Comparison of ENCODE assay signal across 10 cellular contexts in the genomic region with DNA sequence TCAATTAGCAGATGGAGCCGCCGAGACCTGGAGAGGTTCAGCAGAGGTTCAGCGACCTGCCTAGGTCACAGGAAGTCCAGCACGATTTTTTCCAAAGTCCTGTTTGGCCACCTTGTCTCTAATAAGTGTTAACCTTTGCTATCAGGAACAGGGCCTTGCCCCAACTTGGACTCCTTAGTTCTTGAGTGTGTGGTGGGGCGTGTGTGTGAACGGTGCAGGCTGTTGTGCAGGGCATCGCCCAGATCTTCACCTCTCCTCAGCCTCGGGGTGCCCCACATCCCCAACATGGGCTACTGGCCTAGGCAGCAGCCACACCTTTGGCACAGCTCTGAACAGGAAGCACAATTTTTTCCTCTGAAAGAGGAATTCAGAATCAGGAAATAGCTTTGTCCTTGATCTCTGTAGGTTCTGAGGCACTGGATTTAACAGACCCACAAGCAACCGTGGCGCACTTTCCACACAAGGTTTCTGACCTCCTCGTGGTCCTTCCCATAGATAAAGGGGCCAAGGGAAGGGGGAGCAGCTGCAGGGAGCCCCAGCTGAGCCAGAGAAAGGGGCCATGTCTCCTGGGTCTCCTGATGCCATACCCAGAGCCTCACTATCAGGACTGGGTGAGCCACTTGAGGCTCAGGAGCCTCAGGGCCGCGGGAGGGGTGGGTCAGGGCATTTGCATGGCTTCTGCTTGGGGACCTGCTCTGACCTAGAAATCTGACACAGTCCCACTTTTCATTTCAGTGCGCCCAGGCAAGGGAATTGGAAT. TPM values are rescaled to one million over a fixed set of nuclear protein-coding genes. Genes with fewer than 3 reads are reported as not detected.
A peak's percentile ranks its signal among the peaks of the same experiment; 100 is the strongest.
DNase-seq lines count a peak whose midpoint lies in the region; ATAC-seq and TF ChIP-seq lines count a peak whose summit lies in the region.
"Had no signal": no experiment of that assay in that cellular context is flagged by ENCODE, and none has a peak within 500 bp of the region (broad histone marks: within the 10 kb centered on the region; RNA-seq: fewer than 3 reads in every experiment).

No MANE protein-coding gene starts in this region.

- peak overlapping the region; percentile 91 for H3K27ac Mint-ChIP-seq in stimulated activated naive B cell treated with anti-CD40 and anti-IgM and Interleukin-4, amounts not matched to agents 10 μg/mL and 1 μg/mL and 100 μg/mL, for 72 hours
- no peak overlapping the region for H3K27ac Mint-ChIP-seq in activated CD4-positive, alpha-beta T cell treated with anti-CD3 and anti-CD28 coated beads for 36 hours

- POLR2A ChIA-PET in activated CD4-positive, alpha-beta T cell treated with anti-CD3 and anti-CD28 coated beads for 36 hours (lab: Charles Lee), result no interaction called here

- peak overlapping the region in 1 of 2 donors; percentile 50 for H3K4me3 Mint-ChIP-seq in stimulated activated naive B cell treated with anti-CD40 and anti-IgM and Interleukin-4, amounts not matched to agents 10 μg/mL and 1 μg/mL and 100 μg/mL, for 72 hours
- no peak overlapping the region for H3K4me3 Mint-ChIP-seq in activated CD4-positive, alpha-beta T cell treated with anti-CD3 and anti-CD28 coated beads for 36 hours

- intact Hi-C loops in breast epithelium (cut with DNase I; ENCODE audit: low total_unique reads), result no loop called here
- intact Hi-C loops in right lobe of liver (cut with DNase I), result no loop called here
- intact Hi-C loops in activated CD4-positive, alpha-beta T cell treated with anti-CD3 and anti-CD28 coated beads for 36 hours (cut with DNase I, micrococcal nuclease), result no loop called here

- H3K27me3 Mint-ChIP-seq in stimulated activated naive B cell treated with anti-CD40 and anti-IgM and Interleukin-4, amounts not matched to agents 10 μg/mL and 1 μg/mL and 100 μg/mL, for 72 hours, result no peaks in the 10 kb centered on the region
- H3K27me3 Mint-ChIP-seq in activated CD4-positive, alpha-beta T cell treated with anti-CD3 and anti-CD28 coated beads for 36 hours, result no peaks in the 10 kb centered on the region

- H3F3A ChIP-seq in Loucy (ENCODE audit: low read depth), result no peaks in the 10 kb centered on the region

- peaks cover 43% of the 10 kb centered on the region for H3K4me1 ChIP-seq in Loucy (ENCODE audit: insufficient read depth, low read length, poor library complexity, severe bottlenecking)
- H3K4me1 ChIP-seq in breast epithelium, result peaks cover 26 to 33% of the 10 kb centered on the region in 2 donors
- H3K4me1 ChIP-seq in right lobe of liver, result peaks cover 0 to 34% (median 17%) of the 10 kb centered on the region in 4 donors

- H3K4me3 ChIP-seq in Loucy (ENCODE audit: low read length, poor library complexity, severe bottlenecking) (no peak overlapping the region), breast epithelium (no peak overlapping the region), right lobe of liver (no peak overlapping the region)

- no peaks in the 10 kb centered on the region for H3K9me2 ChIP-seq in Loucy (replicated peaks; ENCODE audit: low read depth, low read length)

- H3K36me3 Mint-ChIP-seq in stimulated activated naive B cell treated with anti-CD40 and anti-IgM and Interleukin-4, amounts not matched to agents 10 μg/mL and 1 μg/mL and 100 μg/mL, for 72 hours, result peaks cover 2% of the 10 kb centered on the region in 2 donors
- H3K36me3 Mint-ChIP-seq in activated CD4-positive, alpha-beta T cell treated with anti-CD3 and anti-CD28 coated beads for 36 hours (ENCODE audit: low read depth), result no peaks in the 10 kb centered on the region

- WGBS in right lobe of liver (ENCODE audit: insufficient coverage, low coverage, low lambda C conversion rate, missing lambda C conversion rate), result 54% methylated on average over 9 of the region's 14 CpGs

- H4K20me1 ChIP-seq in Loucy (ENCODE audit: insufficient read depth, low read length, poor library complexity, severe bottlenecking), result peaks cover 59% of the 10 kb centered on the region

- CTCF ChIA-PET in activated CD4-positive, alpha-beta T cell treated with anti-CD3 and anti-CD28 coated beads for 36 hours (lab: Charles Lee), result interaction anchor here (0.8 to 1.2 kb wide), 2 partner anchors 8 to 18 kb away, joined by 3 to 4 read pairs; no protein-coding TSS in a partner anchor

- H3K27ac ChIP-seq in breast epithelium, result peak overlapping the region; percentile 73 to 75
- H3K27ac ChIP-seq in right lobe of liver, result peak overlapping the region in 2 of 3 donors; percentile 4 to 46

- H3K4me2 ChIP-seq in Loucy (ENCODE audit: low read depth, low read length, poor library complexity, severe bottlenecking), result peak overlapping the region; percentile 27

- no peaks in the 10 kb centered on the region for H3K9me3 ChIP-seq in Loucy (ENCODE audit: insufficient read depth, low read depth, low read length)
- no peaks in the 10 kb centered on the region for H3K9me3 ChIP-seq in breast epithelium
- no peaks in the 10 kb centered on the region for H3K9me3 ChIP-seq in right lobe of liver

- no peaks in the 10 kb centered on the region for H3K9me3 Mint-ChIP-seq in stimulated activated naive B cell treated with anti-CD40 and anti-IgM and Interleukin-4, amounts not matched to agents 10 μg/mL and 1 μg/mL and 100 μg/mL, for 72 hours
- H3K9me3 Mint-ChIP-seq in activated CD4-positive, alpha-beta T cell treated with anti-CD3 and anti-CD28 coated beads for 36 hours (ENCODE audit: low read depth), result no peaks in the 10 kb centered on the region

- no peak overlapping the region for H2AFZ ChIP-seq in Loucy (ENCODE audit: low read length)

- H3K9ac ChIP-seq in Loucy (ENCODE audit: low read depth, low read length, poor library complexity, severe bottlenecking), result no peak overlapping the region

- H3K36me3 ChIP-seq in Loucy (ENCODE audit: insufficient read depth, low read length) (peaks cover 9% of the 10 kb centered on the region; the same call in 1 of the 2 replicates), breast epithelium (no peaks in the 10 kb centered on the region), right lobe of liver (no peaks in the 10 kb centered on the region)

- H3K27me3 ChIP-seq in Loucy (ENCODE audit: insufficient read depth, low read length, poor library complexity, severe bottlenecking) (no peaks in the 10 kb centered on the region), breast epithelium (no peaks in the 10 kb centered on the region), right lobe of liver (no peaks in the 10 kb centered on the region)

- TF ChIP-seq CTCF in Loucy (conservative IDR thresholded peaks at IDR 0.05; ENCODE audit: low read length), result no peak
- TF ChIP-seq CTCF in breast epithelium (IDR thresholded peaks at IDR 0.05), result no peak
- no peak for TF ChIP-seq CTCF in right lobe of liver (IDR thresholded peaks at IDR 0.05)

- peak; percentile 4 to 36 (median 26) for ATAC-seq in right lobe of liver
- no peak for ATAC-seq in stimulated activated naive B cell treated with anti-CD40 and anti-IgM and Interleukin-4, amounts not matched to agents 10 μg/mL and 1 μg/mL and 100 μg/mL, for 72 hours (replicated peaks)
- ATAC-seq in activated CD4-positive, alpha-beta T cell treated with anti-CD3 and anti-CD28 coated beads for 36 hours, result no peak

- no peak for TF ChIP-seq POLR2A in breast epithelium (IDR thresholded peaks at IDR 0.05)
- no peak for TF ChIP-seq POLR2A in right lobe of liver (IDR thresholded peaks at IDR 0.05)

- peaks cover 97% of the 10 kb centered on the region for H3K79me2 ChIP-seq in Loucy (ENCODE audit: insufficient read depth, low read length)

- no peak for DNase-seq in breast epithelium (ENCODE audit: low spot score in 2 of 2)
- no peak for DNase-seq in right lobe of liver
- DNase-seq in stimulated activated naive B cell treated with anti-CD40 and anti-IgM and Interleukin-4, amounts not matched to agents 10 μg/mL and 1 μg/mL and 100 μg/mL, for 72 hours, result no peak
- DNase-seq in SK-N-DZ (ENCODE audit: low spot score), result no peak
- DNase-seq in activated CD4-positive, alpha-beta T cell treated with anti-CD3 and anti-CD28 coated beads for 36 hours, result no peak
- no peak for DNase-seq in DMS79 (lab: John Stamatoyannopoulos, UW)
- DNase-seq: IMR-90, NCI-H446, SW 1271 had no signal

- H3K4me1 Mint-ChIP-seq in stimulated activated naive B cell treated with anti-CD40 and anti-IgM and Interleukin-4, amounts not matched to agents 10 μg/mL and 1 μg/mL and 100 μg/mL, for 72 hours, result peaks cover 53 to 84% of the 10 kb centered on the region in 2 donors
- H3K4me1 Mint-ChIP-seq in activated CD4-positive, alpha-beta T cell treated with anti-CD3 and anti-CD28 coated beads for 36 hours, result peaks cover 54% of the 10 kb centered on the region

RNA-seq across cellular contexts. Expression of a gene that starts 10.4 kb away (rescaled TPM):
- total RNA-seq in breast epithelium (100 to 1,000 TPM in 2 of 3 donors, 10 to 100 TPM in 1; 93.1 to 136 (median 124) TPM), right lobe of liver (10 to 100 TPM; 39.0 to 97.6 (median 76.7) TPM)
- polyA plus RNA-seq in SK-N-DZ (2014; cell fraction: cytosol; rRNA removed), result 63.4 and 64.5 TPM in 2 replicates
- 46.4 and 125 TPM in 2 replicates for polyA plus RNA-seq in SK-N-DZ (2014; cell fraction: nucleus; rRNA removed)
- 100 to 1,000 TPM; 131 to 179 TPM for total RNA-seq in activated CD4-positive, alpha-beta T cell treated with anti-CD3 and anti-CD28 coated beads for 36 hours

Comparison
In these comparisons a context has a peak if more than half of its experiments do, and no peak if none do; other contexts are left out.
1. ATAC-seq: peak in right lobe of liver (4 of 4); none in stimulated activated naive B cell treated with anti-CD40 and anti-IgM and Interleukin-4, amounts not matched to agents 10 μg/mL and 1 μg/mL and 100 μg/mL, for 72 hours (0 of 2) and activated CD4-positive, alpha-beta T cell treated with anti-CD3 and anti-CD28 coated beads for 36 hours (single experiment).